Comparison of ENCODE assay signal across 8 cellular contexts in the genomic region with DNA sequence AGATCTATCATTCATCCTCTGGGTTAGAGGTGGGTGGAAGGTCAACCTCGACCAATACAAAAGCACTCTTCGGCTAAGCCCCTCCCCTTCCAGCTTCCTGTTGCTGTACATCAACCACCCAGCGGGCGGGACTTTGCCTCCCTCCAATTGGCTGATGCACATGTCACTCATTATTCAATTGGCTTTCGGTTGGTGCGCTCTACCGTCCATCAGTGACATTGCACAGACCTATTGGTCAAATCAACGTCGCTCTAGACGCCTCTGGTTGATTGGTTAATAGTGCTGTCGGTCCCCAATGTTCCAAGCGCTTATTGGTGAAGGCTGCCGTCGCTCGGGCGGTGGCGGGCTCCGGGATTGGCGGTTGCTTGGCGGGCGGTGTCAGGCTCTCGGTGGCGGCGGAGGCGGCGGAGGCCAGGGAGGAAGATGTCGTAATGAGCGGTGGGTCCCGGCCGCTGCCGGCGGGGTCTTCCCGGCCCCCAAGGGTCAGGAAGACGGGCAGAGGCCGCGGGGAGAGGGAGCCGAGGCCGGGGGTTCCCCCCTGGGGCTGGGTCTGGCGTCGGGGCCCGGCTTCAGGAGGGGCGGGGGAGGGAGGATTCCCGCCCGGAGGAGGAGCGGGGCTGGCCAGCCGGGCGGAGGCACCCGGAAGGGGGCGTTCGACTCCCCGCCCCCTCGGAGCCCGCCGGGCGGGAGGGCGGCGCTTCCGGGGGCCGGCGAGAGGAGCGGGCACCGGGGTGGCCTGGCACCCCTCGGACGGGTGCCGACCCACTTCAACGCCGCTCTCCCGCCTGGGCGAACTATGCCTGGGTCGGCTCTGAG. TPM values are rescaled to one million over a fixed set of nuclear protein-coding genes. Genes with fewer than 3 reads are reported as not detected.
DNase-seq lines count a peak whose midpoint lies in the region; ATAC-seq, FAIRE-seq and TF ChIP-seq lines count a peak whose summit lies in the region.

SP2 (plus strand) TSS at position 381 of the 816 bp plus-strand sequence; CDS start at position 432, 51 bp downstream.

- peak within 1 kb of the TSS; percentile 96 for H3K4me2 ChIP-seq in keratinocyte (ENCODE audit: control insufficient read depth, extremely low read depth, insufficient read depth, low read depth, low read length)

- no peaks in the 10 kb centered on the region for H4K20me1 ChIP-seq in keratinocyte (ENCODE audit: control insufficient read depth, extremely low read depth, insufficient read depth, low read length)

- peak; percentile 99 for DNase-seq in AG20443 (ENCODE audit: low spot score)
- DNase-seq in NCI-H510A (lab: John Stamatoyannopoulos, UW): peak; percentile 100
- DNase-seq in activated CD4-positive, alpha-beta T cell treated with anti-CD3 and anti-CD28 coated beads for 1 hour: peak; percentile 99
- DNase-seq in cerebellum (ENCODE audit: low spot score): peak; percentile 100
- DNase-seq in keratinocyte (ENCODE audit: low read depth, low spot score): peak; percentile 100
- peak; percentile 93 to 99 for DNase-seq in stimulated activated CD4-positive, alpha-beta T cell treated with anti-CD3 and anti-CD28 coated beads, Interleukin-15, amount 100 ng/mL, for 1 hour (ENCODE audit: low read depth in 1 of 2, low spot score in 1 of 2)

- no peaks in the 10 kb centered on the region for H3K9me3 ChIP-seq in keratinocyte (ENCODE audit: control insufficient read depth, low read depth, low read length)

- dilution Hi-C loops in keratinocyte (cut with MboI; ENCODE audit: extremely low pct_ligation_motif_present, low sequenced_read_pairs): no loop called here

- H3K27ac ChIP-seq in keratinocyte (ENCODE audit: control insufficient read depth, insufficient read depth, low read length): peak within 1 kb of the TSS; percentile 75

- no peaks in the 10 kb centered on the region for H3K27me3 ChIP-seq in keratinocyte (ENCODE audit: control insufficient read depth, extremely low read depth, insufficient read depth, low read length)

- H3K4me1 ChIP-seq in keratinocyte (ENCODE audit: control insufficient read depth, extremely low read depth, insufficient read depth, low read length): peaks cover 29% of the 10 kb centered on the region

- peak; percentile 87 for TF ChIP-seq POLR2A in GM19099 (IDR thresholded peaks at IDR 0.05; ENCODE audit: extremely low read depth, insufficient read length, low read depth)

- TF ChIP-seq CTCF in keratinocyte (optimal IDR thresholded peaks at IDR 0.05 in 1 of 3, IDR thresholded peaks at IDR 0.05 in 1 of 3, conservative IDR thresholded peaks at IDR 0.05 in 1 of 3; ENCODE audit: extremely low read depth in 1 of 3, insufficient read depth in 2 of 3, low read length in 3 of 3): no peak

- H2AFZ ChIP-seq in keratinocyte (ENCODE audit: control insufficient read depth, low read length): peak within 1 kb of the TSS; percentile 55

- H3K79me2 ChIP-seq in keratinocyte (ENCODE audit: control insufficient read depth, insufficient read depth, low read length): peaks cover 9% of the 10 kb centered on the region

- peak within 1 kb of the TSS; percentile 90 for H3K9ac ChIP-seq in keratinocyte (ENCODE audit: control insufficient read depth, extremely low read depth, insufficient read depth, low read length)

- peak; percentile 84 for FAIRE-seq in keratinocyte (lab: Jason Lieb, UNC)

- peak; percentile 92 for ATAC-seq in HG03432 (IDR thresholded peaks at IDR 0.05; ENCODE audit: unreplicated experiment)

- peak within 1 kb of the TSS; percentile 78 to 88 (median 82) for H3K4me3 ChIP-seq in keratinocyte (ENCODE audit: control insufficient read depth in 2 of 3, extremely low read depth in 1 of 3, insufficient read depth in 2 of 3, low read depth in 1 of 3, low read length in 3 of 3)

- peaks cover 0 to 4% of the 10 kb centered on the region in 2 experiments for H3K36me3 ChIP-seq in keratinocyte (ENCODE audit: control insufficient read depth in 2 of 2, extremely low read depth in 1 of 2, insufficient read depth in 2 of 2, low read length in 2 of 2)

- no peaks in the 10 kb centered on the region for H3K9me1 ChIP-seq in keratinocyte (ENCODE audit: control insufficient read depth, extremely low read depth, insufficient read depth, low read length)

RNA-seq across cellular contexts. Expression of gene SP2, which starts in this region (rescaled TPM):
- total RNA-seq in cerebellum: 1.6 TPM
- polyA plus RNA-seq in keratinocyte: 1.4 to 3.9 TPM (median 2.1 TPM) in 3 replicates
- polyA plus RNA-seq in keratinocyte (2011; ENCODE audit: low read depth): 3.3 TPM
- polyA plus RNA-seq in keratinocyte (2011; cell fraction: cytosol; rRNA removed): 4.6 and 5.4 TPM in 2 replicates
- polyA plus RNA-seq in keratinocyte (2011; cell fraction: nucleus; rRNA removed): 12.5 and 13.3 TPM in 2 replicates
- polyA plus RNA-seq in keratinocyte (2012; ENCODE audit: low replicate concordance): 9.8 and 11.7 TPM in 2 replicates
- 3.7 to 19.6 TPM (median 4.8 TPM) in 3 replicates for polyA minus RNA-seq in keratinocyte
- 6.7 TPM for polyA minus RNA-seq in keratinocyte (2011; cell fraction: cytosol; rRNA and poly(A)+ RNA removed)
- 1.9 and 3.6 TPM in 2 replicates for polyA minus RNA-seq in keratinocyte (2011; cell fraction: nucleus; rRNA and poly(A)+ RNA removed)

Comparison
In these comparisons a context has a peak if more than half of its experiments do, and no peak if none do; other contexts are left out.
1. Peak in every context shown above with its lines: DNase-seq, ATAC-seq, H3K4me3 ChIP-seq and H3K27ac ChIP-seq.